Comparison of ENCODE assay signal across 8 cellular contexts in genomic region chr6:42404494-42404893, GRCh38. TPM values are rescaled to one million over a fixed set of nuclear protein-coding genes. Genes with fewer than 3 reads are reported as not detected.
DNase-seq lines count a peak whose midpoint lies in the region; ATAC-seq lines count a peak whose summit lies in the region.

No MANE protein-coding gene starts in this region.

- intact Hi-C loops in aorta (cut with DNase I) = no loop called here

- H3K4me1 Mint-ChIP-seq in natural killer cell treated with Interleukin-12 subunit alpha and Interleukin-12 subunit beta and Interleukin-15 and Interleukin-18, amount 100 ng/mL, for 72 hours (ENCODE audit: low read depth in 2 of 2) = peaks cover 82 to 83% of the 10 kb centered on the region in 2 donors

- H3K9me3 ChIP-seq in SJSA1 (replicated peaks) (0 out of 2 replicates have a peak, but pooled peaks cover 3% of the 10 kb centered on the region), aorta (ENCODE audit: control insufficient read depth, low read length) (no peaks in the 10 kb centered on the region)

- H3K36me3 Mint-ChIP-seq in natural killer cell treated with Interleukin-12 subunit alpha and Interleukin-12 subunit beta and Interleukin-15 and Interleukin-18, amount 100 ng/mL, for 72 hours = no peaks in the 10 kb centered on the region

- peak; percentile 93 for DNase-seq in ELF-1 (ENCODE audit: low read depth, low spot score)
- peak; percentile 42 to 73 for DNase-seq in SJSA1 (ENCODE audit: low read depth in 1 of 2, low spot score in 2 of 2)
- DNase-seq in ecto neural progenitor cell (ENCODE audit: low spot score) = peak; percentile 55
- DNase-seq in natural killer cell treated with Interleukin-12 subunit alpha and Interleukin-12 subunit beta and Interleukin-15 and Interleukin-18, amount 100 ng/mL, for 72 hours (ENCODE audit: low spot score) = peak; percentile 60
- DNase-seq in aorta = no peak
- DNase-seq in SKM-1 (lab: John Stamatoyannopoulos, UW; ENCODE audit: unreplicated experiment) = no peak

- H3K27me3 Mint-ChIP-seq in natural killer cell treated with Interleukin-12 subunit alpha and Interleukin-12 subunit beta and Interleukin-15 and Interleukin-18, amount 100 ng/mL, for 72 hours = no peaks in the 10 kb centered on the region

- H3K36me3 ChIP-seq in SJSA1 (no peaks in the 10 kb centered on the region), aorta (ENCODE audit: control insufficient read depth in 1 of 2, insufficient read depth in 2 of 2, low read length in 1 of 2) (no peaks in the 10 kb centered on the region)

- ATAC-seq in natural killer cell treated with Interleukin-12 subunit alpha and Interleukin-12 subunit beta and Interleukin-15 and Interleukin-18, amount 100 ng/mL, for 72 hours = peak in 1 of 2 donors; percentile 68
- ATAC-seq in aorta (ENCODE audit: low FRiP score) = no peak
- ATAC-seq in GM21360 (IDR thresholded peaks at IDR 0.05; ENCODE audit: unreplicated experiment) = no peak
- no peak for ATAC-seq in HG03045 (IDR thresholded peaks at IDR 0.05; ENCODE audit: unreplicated experiment)

- no peaks in the 10 kb centered on the region for H3K9me3 Mint-ChIP-seq in natural killer cell treated with Interleukin-12 subunit alpha and Interleukin-12 subunit beta and Interleukin-15 and Interleukin-18, amount 100 ng/mL, for 72 hours

- peaks cover 46% of the 10 kb centered on the region for H3K4me1 ChIP-seq in SJSA1 (replicated peaks)
- H3K4me1 ChIP-seq in aorta (ENCODE audit: control insufficient read depth in 1 of 2, insufficient read depth in 2 of 2, low read length in 2 of 2) = no peaks in the 10 kb centered on the region

- H3K27ac ChIP-seq in SJSA1 = peak overlapping the region; percentile 73
- no peak overlapping the region for H3K27ac ChIP-seq in aorta (ENCODE audit: low read depth in 1 of 2, low read length in 2 of 2)

- H3K4me3 Mint-ChIP-seq in natural killer cell treated with Interleukin-12 subunit alpha and Interleukin-12 subunit beta and Interleukin-15 and Interleukin-18, amount 100 ng/mL, for 72 hours = peak overlapping the region; percentile 86

- peak overlapping the region; percentile 97 to 100 for H3K27ac Mint-ChIP-seq in natural killer cell treated with Interleukin-12 subunit alpha and Interleukin-12 subunit beta and Interleukin-15 and Interleukin-18, amount 100 ng/mL, for 72 hours

- H3K27me3 ChIP-seq in SJSA1 (replicated peaks) = no peaks in the 10 kb centered on the region
- H3K27me3 ChIP-seq in aorta (ENCODE audit: control insufficient read depth in 1 of 2, insufficient read depth in 2 of 2, low read length in 1 of 2) = no peaks in the 10 kb centered on the region

- 70 to 78% methylated on average over 5 of the region's 5 CpGs for WGBS in aorta, 2 donors

- H3K4me3 ChIP-seq in SJSA1 (no peak overlapping the region), aorta (ENCODE audit: low read length in 2 of 2) (no peak overlapping the region)

RNA-seq across cellular contexts. Expression of gene TRERF1, which starts 47.2 kb away (rescaled TPM):
- total RNA-seq in SJSA1 (2014; rRNA removed; shearing (Covaris generic)) = 3.0 and 3.6 TPM in 2 replicates
- total RNA-seq in natural killer cell treated with Interleukin-12 subunit alpha and Interleukin-12 subunit beta and Interleukin-15 and Interleukin-18, amount 100 ng/mL, for 72 hours = 10 to 100 TPM; 33.2 to 35.3 TPM
- 1 to 10 TPM; 2.7 to 9.5 TPM for total RNA-seq in aorta
- 1 to 10 TPM in 1 of 2 donors, under 1 TPM in 1; 0.50 to 1.7 TPM for polyA plus RNA-seq in aorta

Comparison
In these comparisons a context has a peak if more than half of its experiments do, and no peak if none do; other contexts are left out.
1. DNase-seq: peak in ELF-1 (single experiment), SJSA1 (2 of 2), ecto neural progenitor cell (single experiment) and natural killer cell treated with Interleukin-12 subunit alpha and Interleukin-12 subunit beta and Interleukin-15 and Interleukin-18, amount 100 ng/mL, for 72 hours (single experiment); none in aorta (0 of 2) and SKM-1 (single experiment).